In genomic region chr18:68288408-68288807, GRCh38 we compare ENCODE assay signal across 1 cellular context.
TF ChIP-seq lines count a peak whose summit lies in the region.

No MANE protein-coding gene starts in this region.

TF ChIP-seq in GM23338, 12 proteins besides CTCF, POLR2A, EP300 and RAD21 (continued from another document):
- TF ChIP-seq ZNF462 (CRISPR knock-in tag; IDR thresholded peaks at IDR 0.05) (no peak), EZH2phosphoT487 (IDR thresholded peaks at IDR 0.05; ENCODE audit: unreplicated experiment) (no peak), ZNF114 (CRISPR knock-in tag; IDR thresholded peaks at IDR 0.05) (no peak), STAT1 (IDR thresholded peaks at IDR 0.05; ENCODE audit: unreplicated experiment) (no peak), POLR2AphosphoS5 (IDR thresholded peaks at IDR 0.05; ENCODE audit: low read depth) (no peak), NANOG (IDR thresholded peaks at IDR 0.05; ENCODE audit: borderline replicate concordance) (no peak), EZH2 (IDR thresholded peaks at IDR 0.05; ENCODE audit: low read depth, unreplicated experiment) (no peak), CREB1 (CRISPR knock-in tag; IDR thresholded peaks at IDR 0.05; ENCODE audit: low read depth) (no peak)
